Comparison of ENCODE assay signal across 8 cellular contexts in genomic region chr1:3491291-3492246, GRCh38. TPM values are rescaled to one million over a fixed set of nuclear protein-coding genes. Genes with fewer than 3 reads are reported as not detected.
DNase-seq lines count a peak whose midpoint lies in the region; ATAC-seq and TF ChIP-seq lines count a peak whose summit lies in the region.

No MANE protein-coding gene starts in this region.

- no peaks in the 10 kb centered on the region for H3K4me1 ChIP-seq in SJCRH30
- H3K4me1 ChIP-seq in gastroesophageal sphincter = peaks cover 0 to 10% (median 3%) of the 10 kb centered on the region in 3 donors
- no peaks in the 10 kb centered on the region for H3K4me1 ChIP-seq in ovary (ENCODE audit: insufficient read depth)
- H3K4me1 ChIP-seq in tibial artery = peaks cover 0 to 10% (median 2%) of the 10 kb centered on the region in 4 donors

- H3K27ac ChIP-seq in SJCRH30 (no peak overlapping the region), gastroesophageal sphincter (no peak overlapping the region), ovary (no peak overlapping the region), tibial artery (no peak overlapping the region)

- H3K4me3 ChIP-seq in SJCRH30 = no peak overlapping the region
- no peak overlapping the region for H3K4me3 ChIP-seq in gastroesophageal sphincter
- H3K4me3 ChIP-seq in ovary = no peak overlapping the region
- no peak overlapping the region for H3K4me3 ChIP-seq in tibial artery

- ATAC-seq in gastroesophageal sphincter = peak; percentile 77

- WGBS in gastroesophageal sphincter (ENCODE audit: low coverage in 1 of 2), 2 donors = 73% methylated on average over 7 of the region's 41 CpGs; no CpG with 5 or more reads in 1 of the 2 donors
- 28 to 35% (median 35%) methylated on average over 33 to 41 of the region's 41 CpGs for WGBS in ovary, 3 donors

- intact Hi-C loops in ovary (cut with DNase I) = loop anchor here (2.0 to 10.0 kb wide), 5 partner anchors 127 to 233 kb away; no protein-coding TSS in a partner anchor
- intact Hi-C loops in tibial artery (cut with DNase I; ENCODE audit: low total_unique reads) = loop anchor here (2.0 to 5.0 kb wide), 2 partner anchors 61 to 129 kb away; no protein-coding TSS in a partner anchor

- TF ChIP-seq EP300 in gastroesophageal sphincter (IDR thresholded peaks at IDR 0.05) (no peak), ovary (IDR thresholded peaks at IDR 0.05) (no peak)

- TF ChIP-seq POLR2A in gastroesophageal sphincter (IDR thresholded peaks at IDR 0.05) (no peak), ovary (IDR thresholded peaks at IDR 0.05) (no peak)

- H3K27me3 ChIP-seq in SJCRH30 = peaks cover 38% of the 10 kb centered on the region
- peaks cover 19% of the 10 kb centered on the region for H3K27me3 ChIP-seq in gastroesophageal sphincter
- no peaks in the 10 kb centered on the region for H3K27me3 ChIP-seq in ovary
- H3K27me3 ChIP-seq in tibial artery = no peaks in the 10 kb centered on the region

- no peaks in the 10 kb centered on the region for H3K36me3 ChIP-seq in SJCRH30
- peaks cover 0 to 16% of the 10 kb centered on the region in 2 donors for H3K36me3 ChIP-seq in gastroesophageal sphincter
- H3K36me3 ChIP-seq in ovary = no peaks in the 10 kb centered on the region
- peaks cover 9 to 64% (median 44%) of the 10 kb centered on the region in 3 donors for H3K36me3 ChIP-seq in tibial artery

- H3K9me3 ChIP-seq in SJCRH30 (replicated peaks) (no peaks in the 10 kb centered on the region), gastroesophageal sphincter (peaks cover 0 to 9% (median 0%) of the 10 kb centered on the region in 3 donors), ovary (no peaks in the 10 kb centered on the region), tibial artery (peaks cover 0 to 13% (median 0%) of the 10 kb centered on the region in 3 donors)

- TF ChIP-seq CTCF in gastroesophageal sphincter (IDR thresholded peaks at IDR 0.05) = peak in 3 of 4 experiments; percentile 95 to 100 (median 98)
- peak; percentile 86 to 100 (median 95) for TF ChIP-seq CTCF in ovary (IDR thresholded peaks at IDR 0.05)
- peak; percentile 96 to 100 for TF ChIP-seq CTCF in tibial artery (IDR thresholded peaks at IDR 0.05)

- DNase-seq in NCI-H146 (lab: John Stamatoyannopoulos, UW) = peak; percentile 14
- no peak for DNase-seq in NCI-H146 treated with DMSO at 0.1 percent for 48 hours (lab: John Stamatoyannopoulos, UW; ENCODE audit: unreplicated experiment)
- DNase-seq in HK-2 (ENCODE audit: unreplicated experiment) = peak; percentile 80
- peak; percentile 67 to 85 for DNase-seq in SJCRH30
- DNase-seq in activated effector memory CD4-positive, alpha-beta T cell treated with anti-CD3 and anti-CD28 coated beads, Interleukin-2, amount 50 U/mL, for 16 hours = peak; percentile 94
- DNase-seq in ovary = peak; percentile 77 to 90 (median 86)
- DNase-seq in tibial artery = peak; percentile 64 to 82

RNA-seq across cellular contexts. Expression of gene ARHGEF16, which starts 37.1 kb away (rescaled TPM):
- total RNA-seq in SJCRH30 (2014; rRNA removed; shearing (Covaris generic)) = 0.18 and 0.57 TPM in 2 replicates
- total RNA-seq in gastroesophageal sphincter (1 to 10 TPM in 1 of 4 donors, under 1 TPM in 3; 0.54 to 2.3 (median 0.87) TPM), ovary (1 to 10 TPM in 6 of 7 donors, under 1 TPM in 1; 1.00 to 8.4 (median 2.5) TPM)
- polyA plus RNA-seq in ovary = 1 to 10 TPM in 1 of 2 donors, under 1 TPM in 1; 0.13 to 1.7 TPM
